23 cellular contexts compared by ENCODE assay signal in the genomic region with DNA sequence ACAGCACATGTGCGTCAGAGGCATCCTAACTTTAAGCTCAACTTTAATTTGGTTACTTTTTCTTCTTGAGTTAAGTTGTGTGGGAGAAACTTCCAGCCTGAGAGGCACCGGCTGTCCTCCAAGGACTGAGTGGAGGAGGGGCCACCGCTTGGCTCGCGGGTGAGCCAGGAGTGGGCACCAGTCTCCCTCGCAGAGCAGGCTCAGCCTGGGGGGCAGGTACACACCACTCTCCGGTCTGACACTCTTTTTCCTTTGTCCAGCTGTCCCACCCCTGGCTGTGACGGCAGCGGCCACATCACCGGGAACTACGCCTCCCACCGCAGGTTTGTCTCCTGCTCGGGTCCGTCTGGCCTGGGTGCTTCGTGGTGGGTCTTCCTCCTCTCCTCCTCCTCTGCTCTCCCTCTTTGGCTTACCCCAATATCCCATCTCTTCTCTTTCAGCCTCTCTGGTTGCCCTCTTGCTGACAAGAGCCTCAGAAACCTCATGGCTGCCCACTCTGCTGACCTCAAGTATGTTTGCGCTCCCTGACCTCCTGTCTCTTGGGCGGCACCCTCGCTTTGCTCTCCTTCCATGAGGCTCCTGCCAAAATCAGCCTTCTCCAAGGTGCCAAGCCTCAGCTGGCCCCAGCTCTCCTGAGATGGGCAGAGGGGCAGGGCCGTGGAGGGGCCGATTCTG. TPM values are rescaled to one million over a fixed set of nuclear protein-coding genes. Genes with fewer than 3 reads are reported as not detected.
DNase-seq lines count a peak whose midpoint lies in the region; ATAC-seq and TF ChIP-seq lines count a peak whose summit lies in the region.
"Had no signal": no experiment of that assay in that cellular context is flagged by ENCODE, and none has a peak within 500 bp of the region (broad histone marks: within the 10 kb centered on the region; RNA-seq: fewer than 3 reads in every experiment).

No MANE protein-coding gene starts in this region.

- CTCF ChIA-PET in A673 (lab: Charles Lee) (no interaction called here), IMR-90 (lab: Yijun Ruan, JAX) (interaction anchor here (0.8 to 1.7 kb wide), 2 partner anchors 11 to 35 kb away, joined by 3 to 4 read pairs; no protein-coding TSS in a partner anchor)

- dilution Hi-C loops in IMR-90 (cut with HindIII; ENCODE audit: low sequenced_read_pairs, unreplicated experiment): no loop called here

- H3K56ac ChIP-seq in IMR-90 (ENCODE audit: extremely low read depth, insufficient read depth, low read length): no peak overlapping the region

- POLR2A ChIA-PET in A673 (lab: Charles Lee; ENCODE audit: low non-redundant PET) (no interaction called here), IMR-90 (lab: Charles Lee; ENCODE audit: unreplicated experiment) (no interaction called here)

- no peak overlapping the region for H3K4me2 ChIP-seq in IMR-90 (ENCODE audit: low read depth, low read length)

- H3K79me1 ChIP-seq in IMR-90 (ENCODE audit: low read depth in 1 of 2, low read length in 2 of 2): no peaks in the 10 kb centered on the region; a peak in 1 of 4 replicates

- no peaks in the 10 kb centered on the region for H4K20me1 ChIP-seq in IMR-90 (ENCODE audit: insufficient read depth, low read length)

- ATAC-seq in IMR-90 (ENCODE audit: low read depth) (no peak), HG03342 (IDR thresholded peaks at IDR 0.05; ENCODE audit: unreplicated experiment) (no peak)
- ATAC-seq: activated T-cell treated with anti-CD3 and anti-CD28 coated beads, Interleukin-2, amount 50 U/mL, for 4 hours; left colon; T-cell had no signal

- WGBS in IMR-90 (ENCODE audit: extremely low coverage in 2 of 2, insufficient read length in 1 of 2), 2 experiments: 84% methylated on average over 11 of the region's 20 CpGs; no CpG with 5 or more reads in 1 of the 2 experiments
- 23 to 34% (median 25%) methylated on average over 20 of the region's 20 CpGs for WGBS in ovary, 3 donors

- peak overlapping the region; percentile 96 for H3K27ac Mint-ChIP-seq in glutamatergic neuron (ENCODE audit: unreplicated experiment)
- H3K27ac Mint-ChIP-seq: activated CD4-positive, alpha-beta memory T cell treated with anti-CD3 and anti-CD28 coated beads, Interleukin-2, amount 10 ng/mL, durations not matched to agents 7 days and 5 days; activated naive CD8-positive, alpha-beta T cell; dendritic cell treated with granulocyte-macrophage colony-stimulating factor and Interleukin-4, amounts not matched to agents 40 ng/mL and 50 ng/mL, for 4 days; IgD-negative memory B cell; T-cell had no signal

- TF ChIP-seq CTCF in A673 (conservative IDR thresholded peaks at IDR 0.05; ENCODE audit: low read depth, low read length): no peak
- no peak for TF ChIP-seq CTCF in IMR-90 (conservative IDR thresholded peaks at IDR 0.05; ENCODE audit: low read depth, low read length)
- no peak for TF ChIP-seq CTCF in glutamatergic neuron (IDR thresholded peaks at IDR 0.05; ENCODE audit: partially characterized antibody, unreplicated experiment)
- no peak for TF ChIP-seq CTCF in ovary (IDR thresholded peaks at IDR 0.05)

- peaks cover 25% of the 10 kb centered on the region for H3K4me1 ChIP-seq in A673 (ENCODE audit: insufficient read depth, low read length, poor library complexity, severe bottlenecking)
- peaks cover 27% of the 10 kb centered on the region for H3K4me1 ChIP-seq in IMR-90 (ENCODE audit: control insufficient read depth, insufficient read depth, low read length)
- H3K4me1 ChIP-seq in ovary (ENCODE audit: insufficient read depth): peaks cover 6% of the 10 kb centered on the region

- H3K4ac ChIP-seq in IMR-90 (ENCODE audit: low read depth, low read length): peak overlapping the region; percentile 67; the same call in 1 of the 2 replicates

- no peak overlapping the region for H4K8ac ChIP-seq in IMR-90 (ENCODE audit: low read depth in 2 of 2, low read length in 2 of 2)

- intact Hi-C loops in A673 (cut with micrococcal nuclease; ENCODE audit: unreplicated experiment) (no loop called here), IMR-90 (cut with micrococcal nuclease) (no loop called here), ovary (cut with DNase I) (no loop called here)

- H3K27ac ChIP-seq in A673 (ENCODE audit: low read depth, low read length, poor library complexity, severe bottlenecking): peak overlapping the region; percentile 89
- no peak overlapping the region for H3K27ac ChIP-seq in IMR-90 (ENCODE audit: insufficient read depth, low read length)
- peak overlapping the region in 1 of 2 donors; percentile 30 for H3K27ac ChIP-seq in ovary
- H3K27ac ChIP-seq: body of pancreas, VCaP had no signal

- no peak for DNase-seq in A673 (ENCODE audit: low spot score)
- no peak for DNase-seq in IMR-90
- no peak for DNase-seq in glutamatergic neuron
- DNase-seq in ovary: peak; percentile 39 to 68 (median 57)
- DNase-seq in globus pallidus (ENCODE audit: low spot score): no peak
- DNase-seq in activated CD4-positive, alpha-beta T cell treated with anti-CD3 and anti-CD28 coated beads for 1 hour: no peak
- no peak for DNase-seq in NCI-H748 (lab: John Stamatoyannopoulos, UW; ENCODE audit: unreplicated experiment)
- DNase-seq: activated CD4-positive, alpha-beta memory T cell treated with anti-CD3 and anti-CD28 coated beads, Interleukin-2, amount 10 ng/mL, durations not matched to agents 7 days and 5 days; activated T-cell treated with anti-CD3 and anti-CD28 coated beads, Interleukin-2, amount 50 U/mL, for 4 hours; foreskin melanocyte; GOT3; left colon; MM.1S; NCI-H1694 treated with DMSO at 0.1 percent for 48 hours; NCI-H446; T-cell had no signal

- H3K4me3 ChIP-seq in A673 (ENCODE audit: low read depth, low read length, poor library complexity, severe bottlenecking) (no peak overlapping the region), IMR-90 (ENCODE audit: insufficient read depth, low read depth, low read length) (no peak overlapping the region), ovary (no peak overlapping the region)
- H3K4me3 ChIP-seq: body of pancreas had no signal

- H2BK20ac ChIP-seq in IMR-90 (ENCODE audit: low read depth, low read length): peak overlapping the region; percentile 49; the same call in 1 of the 2 replicates

- H2AK9ac ChIP-seq in IMR-90 (replicated peaks; ENCODE audit: low read depth, low read length, poor library complexity): peak overlapping the region; percentile 90

- H3K27me3 ChIP-seq in A673 (replicated peaks; ENCODE audit: insufficient read depth, low read depth, low read length, poor library complexity) (no peaks in the 10 kb centered on the region), IMR-90 (ENCODE audit: control insufficient read depth, insufficient read depth, low read length) (peaks cover 24% of the 10 kb centered on the region), ovary (no peaks in the 10 kb centered on the region)
- H3K27me3 ChIP-seq: body of pancreas had no signal

- no peak overlapping the region; the same call in 1 of the 2 replicates for H3K18ac ChIP-seq in IMR-90 (ENCODE audit: low read depth, low read length)

- no peak overlapping the region for H2BK5ac ChIP-seq in IMR-90 (ENCODE audit: low read depth, low read length, poor library complexity, severe bottlenecking)

- BruUV-seq in A673 (replicated peaks; lab: Mats Ljungman, UMichigan): no TSS peak
- no TSS peak for BruUV-seq in IMR-90 (replicated peaks; lab: Mats Ljungman, UMichigan)

- peaks cover 5% of the 10 kb centered on the region for H3K36me3 Mint-ChIP-seq in glutamatergic neuron (ENCODE audit: unreplicated experiment)
- H3K36me3 Mint-ChIP-seq: activated naive CD8-positive, alpha-beta T cell; T-cell had no signal

- no peak overlapping the region; the same call in 1 of the 2 replicates for H4K91ac ChIP-seq in IMR-90 (ENCODE audit: insufficient read depth, low read depth, low read length)

- H3K9ac ChIP-seq in IMR-90 (ENCODE audit: low read depth, low read length): no peak overlapping the region

- in situ Hi-C loops in IMR-90 (cut with MboI; ENCODE audit: low sequenced_read_pairs): no loop called here

- peak overlapping the region; percentile 74 for H2AK5ac ChIP-seq in IMR-90 (ENCODE audit: low read depth, low read length)

- peak overlapping the region; percentile 69 for H3K4me3 Mint-ChIP-seq in glutamatergic neuron (ENCODE audit: unreplicated experiment)
- H3K4me3 Mint-ChIP-seq: activated CD4-positive, alpha-beta memory T cell treated with anti-CD3 and anti-CD28 coated beads, Interleukin-2, amount 10 ng/mL, durations not matched to agents 7 days and 5 days; activated naive CD8-positive, alpha-beta T cell; activated T-cell treated with anti-CD3 and anti-CD28 coated beads, Interleukin-2, amount 50 U/mL, for 4 hours; dendritic cell treated with granulocyte-macrophage colony-stimulating factor and Interleukin-4, amounts not matched to agents 40 ng/mL and 50 ng/mL, for 4 days; IgD-negative memory B cell; T-cell had no signal

- peak overlapping the region; percentile 79 for H2AFZ ChIP-seq in IMR-90 (replicated peaks; ENCODE audit: low read length, poor library complexity)

- TF ChIP-seq RAD21 in IMR-90 (IDR thresholded peaks at IDR 0.05; ENCODE audit: low read length): no peak

- H3K36me3 ChIP-seq in A673 (ENCODE audit: insufficient read depth, low read length, poor library complexity, severe bottlenecking): no peaks in the 10 kb centered on the region
- H3K36me3 ChIP-seq in IMR-90 (ENCODE audit: control insufficient read depth, insufficient read depth, low read length): no peaks in the 10 kb centered on the region
- no peaks in the 10 kb centered on the region for H3K36me3 ChIP-seq in ovary

- TF ChIP-seq EP300 in ovary (IDR thresholded peaks at IDR 0.05): no peak

- H3K14ac ChIP-seq in IMR-90 (replicated peaks; ENCODE audit: low read depth, low read length): no peak overlapping the region

- H3K9me3 Mint-ChIP-seq in glutamatergic neuron (ENCODE audit: unreplicated experiment): peaks cover 20% of the 10 kb centered on the region
- H3K9me3 Mint-ChIP-seq: activated CD4-positive, alpha-beta memory T cell treated with anti-CD3 and anti-CD28 coated beads, Interleukin-2, amount 10 ng/mL, durations not matched to agents 7 days and 5 days; activated T-cell treated with anti-CD3 and anti-CD28 coated beads, Interleukin-2, amount 50 U/mL, for 4 hours; dendritic cell treated with granulocyte-macrophage colony-stimulating factor and Interleukin-4, amounts not matched to agents 40 ng/mL and 50 ng/mL, for 4 days; IgD-negative memory B cell; T-cell had no signal

- H3K27me3 Mint-ChIP-seq in glutamatergic neuron (ENCODE audit: unreplicated experiment): peaks cover 23% of the 10 kb centered on the region
- H3K27me3 Mint-ChIP-seq: activated CD4-positive, alpha-beta memory T cell treated with anti-CD3 and anti-CD28 coated beads, Interleukin-2, amount 10 ng/mL, durations not matched to agents 7 days and 5 days; activated naive CD8-positive, alpha-beta T cell; dendritic cell treated with granulocyte-macrophage colony-stimulating factor and Interleukin-4, amounts not matched to agents 40 ng/mL and 50 ng/mL, for 4 days had no signal

- H3K9me3 ChIP-seq in A673 (ENCODE audit: low read depth, low read length, poor library complexity, severe bottlenecking) (no peaks in the 10 kb centered on the region), IMR-90 (ENCODE audit: control insufficient read depth, insufficient read depth, low read length) (no peaks in the 10 kb centered on the region), ovary (no peaks in the 10 kb centered on the region)
- H3K9me3 ChIP-seq: body of pancreas had no signal

- no peak overlapping the region for H4K5ac ChIP-seq in IMR-90 (ENCODE audit: low read depth, low read length)

- peaks cover 46% of the 10 kb centered on the region for H3K4me1 Mint-ChIP-seq in glutamatergic neuron (ENCODE audit: low read depth, unreplicated experiment)

- H3K23ac ChIP-seq in IMR-90 (ENCODE audit: low read depth, low read length): no peak overlapping the region

- no peak overlapping the region for H2BK15ac ChIP-seq in IMR-90 (ENCODE audit: low read depth, low read length)

- no peak for TF ChIP-seq POLR2A in IMR-90 (IDR thresholded peaks at IDR 0.05; ENCODE audit: low read depth, low read length)
- no peak for TF ChIP-seq POLR2A in ovary (IDR thresholded peaks at IDR 0.05)

- H3K9me1 ChIP-seq in IMR-90 (ENCODE audit: insufficient read depth, low read length): peaks cover 19% of the 10 kb centered on the region

- H2BK120ac ChIP-seq in IMR-90 (ENCODE audit: low read depth, low read length): peak overlapping the region; percentile 93; the same call in 1 of the 2 replicates

RNA-seq across cellular contexts. Expression of a gene that starts 32.6 kb away (rescaled TPM):
- 57.1 and 68.9 TPM in 2 replicates for total RNA-seq in A673 (2021)
- 28.3 and 30.3 TPM in 2 replicates for total RNA-seq in IMR-90 (2012; rRNA removed)
- 20.2 and 23.6 TPM in 2 replicates for polyA plus RNA-seq in IMR-90 (2012; rRNA removed)
- 14.9 and 15.2 TPM in 2 replicates for polyA plus RNA-seq in IMR-90 (2012; cell fraction: cytosol; rRNA removed)
- 27.5 and 126 TPM in 2 replicates for polyA plus RNA-seq in IMR-90 (2012; cell fraction: nucleus; rRNA removed; ENCODE audit: low replicate concordance)
- 82.4 TPM for total RNA-seq in glutamatergic neuron (ENCODE audit: unreplicated experiment)
- 10 to 100 TPM; 32.0 to 96.3 (median 79.0) TPM for total RNA-seq in ovary
- polyA plus RNA-seq in ovary: 10 to 100 TPM; 58.8 to 66.0 TPM

RNA-seq across cellular contexts. Expression of a gene that starts 58.7 kb away (rescaled TPM):
- total RNA-seq in A673 (2021) (not detected in 2 replicates), IMR-90 (2012; rRNA removed) (not detected in 2 replicates), glutamatergic neuron (ENCODE audit: unreplicated experiment) (159 TPM), ovary (under 1 TPM; 0.05 to 0.25 (median 0.15) TPM)
- polyA plus RNA-seq in IMR-90 (2012; rRNA removed) (not detected in 2 replicates), ovary (under 1 TPM in 1 of 2 donors, not detected in 1; 0.07 TPM)
- not detected in 2 replicates for polyA plus RNA-seq in IMR-90 (2012; cell fraction: cytosol; rRNA removed)
- not detected in 2 replicates for polyA plus RNA-seq in IMR-90 (2012; cell fraction: nucleus; rRNA removed; ENCODE audit: low replicate concordance)
- total RNA-seq: activated CD4-positive, alpha-beta memory T cell treated with anti-CD3 and anti-CD28 coated beads, Interleukin-2, amount 10 ng/mL, durations not matched to agents 7 days and 5 days; activated T-cell treated with anti-CD3 and anti-CD28 coated beads, Interleukin-2, amount 50 U/mL, for 4 hours; myocyte had no signal
- polyA plus RNA-seq: IgD-negative memory B cell had no signal

Comparison
In these comparisons a context has a peak if more than half of its experiments do, and no peak if none do; other contexts are left out.
1. DNase-seq: peak in ovary (5 of 5); none in A673 (single experiment), IMR-90 (single experiment), glutamatergic neuron (single experiment), globus pallidus (single experiment), activated CD4-positive, alpha-beta T cell treated with anti-CD3 and anti-CD28 coated beads for 1 hour (single experiment) and NCI-H748 (single experiment).
2. RNA of a gene that starts 58.7 kb away (total RNA-seq): 159 TPM in glutamatergic neuron (single experiment); 0.05 to 0.25 TPM in ovary, not detected in A673 and not detected in IMR-90; every median in the first group is over 100 times any median in the second.